Comparison of ENCODE assay signal across 14 cellular contexts in the genomic region with DNA sequence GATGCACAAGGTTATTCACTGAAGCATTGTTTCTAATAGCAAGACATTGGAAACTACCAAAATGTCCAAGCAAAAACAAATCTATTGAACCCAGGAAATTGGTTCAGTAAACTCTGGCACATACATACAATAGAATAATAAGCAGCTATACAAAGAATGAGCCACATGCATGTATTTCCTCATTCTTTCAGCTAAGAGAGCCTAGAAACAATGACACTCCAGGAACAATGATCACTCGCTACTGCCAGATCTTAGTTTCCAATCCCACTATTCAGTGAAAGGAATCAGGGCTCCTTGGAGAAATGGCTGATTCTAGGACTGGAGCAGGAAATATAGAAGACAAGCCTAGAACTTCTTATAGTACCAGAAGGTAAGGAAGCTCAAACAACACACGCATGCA.
"Had no signal": no experiment of that assay in that cellular context is flagged by ENCODE, and none has a peak within 500 bp of the region (broad histone marks: within the 10 kb centered on the region; RNA-seq: fewer than 3 reads in every experiment).

No MANE protein-coding gene starts in this region.

- H3K36me3 ChIP-seq: heart left ventricle, neutrophil had no signal

- H3K4me3 ChIP-seq: coronary artery, dorsolateral prefrontal cortex, heart left ventricle had no signal

- ATAC-seq: heart left ventricle, right cardiac atrium had no signal

- H3K27ac ChIP-seq: coronary artery, dorsolateral prefrontal cortex, heart left ventricle, neutrophil had no signal

- DNase-seq: dorsolateral prefrontal cortex; effector CD8-positive, alpha-beta T cell; heart left ventricle; hippocampal formation; mesendoderm; naive B cell; posterior cingulate gyrus; right cardiac atrium; small intestine; stimulated activated CD4-positive, alpha-beta T cell treated with anti-CD3 and anti-CD28 coated beads, Interleukin-12 subunit alpha, Interleukin-12 subunit beta, amount 100 ng/mL, for 4 hours; stimulated activated CD4-positive, alpha-beta T cell treated with anti-CD3 and anti-CD28 coated beads, Interleukin-2, amount 100 ng/mL, for 48 hours; stimulated activated naive CD4-positive, alpha-beta T cell treated with Interleukin-2 at 50 U/mL for 16 hours had no signal

- H3K9me3 ChIP-seq: neutrophil had no signal
